Comparison of ENCODE assay signal across 9 cellular contexts in genomic region chr3:114223146-114223545, GRCh38. TPM values are rescaled to one million over a fixed set of nuclear protein-coding genes. Genes with fewer than 3 reads are reported as not detected.
DNase-seq lines count a peak whose midpoint lies in the region; ATAC-seq, FAIRE-seq and TF ChIP-seq lines count a peak whose summit lies in the region.
"Had no signal": no experiment of that assay in that cellular context is flagged by ENCODE, and none has a peak within 500 bp of the region (broad histone marks: within the 10 kb centered on the region; RNA-seq: fewer than 3 reads in every experiment).

No MANE protein-coding gene starts in this region.

- H3K27ac Mint-ChIP-seq in activated CD4-positive, alpha-beta T cell treated with anti-CD3 and anti-CD28 coated beads, Interleukin-2, amount 10 ng/mL, durations not matched to agents 24 days and 14 days = peak overlapping the region; percentile 86

- peak overlapping the region; percentile 24 for H3K4me3 Mint-ChIP-seq in activated CD4-positive, alpha-beta T cell treated with anti-CD3 and anti-CD28 coated beads, Interleukin-2, amount 10 ng/mL, durations not matched to agents 24 days and 14 days

- CTCF ChIA-PET in GM10248 (lab: Yijun Ruan, JAX) = interaction anchor here (1.0 to 2.9 kb wide), 4 partner anchors 9 to 196 kb away, joined by 3 to 9 read pairs (median 6); no protein-coding TSS in a partner anchor

- peak overlapping the region; percentile 39; the same call in 1 of the 2 replicates for H3K9ac ChIP-seq in OCI-LY3 (ENCODE audit: low read length)

- peaks cover 51% of the 10 kb centered on the region for H3K4me1 Mint-ChIP-seq in activated CD4-positive, alpha-beta T cell treated with anti-CD3 and anti-CD28 coated beads, Interleukin-2, amount 10 ng/mL, durations not matched to agents 24 days and 14 days

- POLR2A ChIA-PET in GM10248 (lab: Yijun Ruan, JAX) = no interaction called here

- H3K4me3 ChIP-seq in OCI-LY3 (ENCODE audit: low read length) = peak overlapping the region; percentile 32; the same call in 1 of the 2 replicates
- no peak overlapping the region for H3K4me3 ChIP-seq in small intestine (ENCODE audit: low read depth in 1 of 2, low read length in 2 of 2)
- no peak overlapping the region for H3K4me3 ChIP-seq in suprapubic skin

- TF ChIP-seq EP300 in suprapubic skin (IDR thresholded peaks at IDR 0.05) = no peak

- ATAC-seq in HG02642 (IDR thresholded peaks at IDR 0.05; ENCODE audit: poor library complexity, unreplicated experiment) (peak; percentile 86), esophagus mucosa (no peak)

- H3K9me3 Mint-ChIP-seq in activated CD4-positive, alpha-beta T cell treated with anti-CD3 and anti-CD28 coated beads, Interleukin-2, amount 10 ng/mL, durations not matched to agents 24 days and 14 days = peaks cover 13% of the 10 kb centered on the region

- peaks cover 30% of the 10 kb centered on the region for H3K36me3 Mint-ChIP-seq in activated CD4-positive, alpha-beta T cell treated with anti-CD3 and anti-CD28 coated beads, Interleukin-2, amount 10 ng/mL, durations not matched to agents 24 days and 14 days (ENCODE audit: low read depth)

- H3K27ac ChIP-seq in OCI-LY3 (ENCODE audit: low read length) (peak overlapping the region; percentile 90), small intestine (ENCODE audit: low read depth in 1 of 2, low read length in 1 of 2) (no peak overlapping the region), suprapubic skin (no peak overlapping the region)

- no peaks in the 10 kb centered on the region for H4K20me1 ChIP-seq in OCI-LY3 (ENCODE audit: insufficient read depth, low read length)

- peaks cover 73% of the 10 kb centered on the region for H3K4me1 ChIP-seq in OCI-LY3 (ENCODE audit: low read length)
- no peaks in the 10 kb centered on the region for H3K4me1 ChIP-seq in small intestine (ENCODE audit: control insufficient read depth in 2 of 2, insufficient read depth in 1 of 2, low read depth in 1 of 2, low read length in 1 of 2)
- no peaks in the 10 kb centered on the region for H3K4me1 ChIP-seq in suprapubic skin

- WGBS in small intestine, 3 donors = 63 to 77% (median 68%) methylated on average over 3 of the region's 3 CpGs
- WGBS in suprapubic skin = 54% methylated on average over 3 of the region's 3 CpGs

- no peak overlapping the region for H2AFZ ChIP-seq in OCI-LY3 (ENCODE audit: low read depth, low read length)

- H3K27me3 ChIP-seq in OCI-LY3 (ENCODE audit: low read depth, low read length) (no peaks in the 10 kb centered on the region), small intestine (ENCODE audit: control insufficient read depth in 2 of 2, insufficient read depth in 2 of 2, low read length in 2 of 2) (no peaks in the 10 kb centered on the region), suprapubic skin (no peaks in the 10 kb centered on the region)

- H3K36me3 ChIP-seq in OCI-LY3 (replicated peaks; ENCODE audit: low read depth, low read length) = peaks cover 38% of the 10 kb centered on the region
- H3K36me3 ChIP-seq in small intestine (ENCODE audit: control insufficient read depth in 2 of 2, insufficient read depth in 2 of 2, low read length in 2 of 2) = no peaks in the 10 kb centered on the region
- no peaks in the 10 kb centered on the region for H3K36me3 ChIP-seq in suprapubic skin

- H3K4me2 ChIP-seq in OCI-LY3 (ENCODE audit: low read length) = peak overlapping the region; percentile 56

- no peaks in the 10 kb centered on the region for H3K79me2 ChIP-seq in OCI-LY3 (ENCODE audit: low read length)

- no peak for TF ChIP-seq POLR2A in suprapubic skin (IDR thresholded peaks at IDR 0.05)

- TF ChIP-seq CTCF in OCI-LY3 (IDR thresholded peaks at IDR 0.05; ENCODE audit: low read depth, low read length) (no peak), GM10248 (IDR thresholded peaks at IDR 0.05; ENCODE audit: control extremely low read depth, extremely low read depth, low read depth, missing control alignments) (no peak), suprapubic skin (IDR thresholded peaks at IDR 0.05) (no peak)

- H3K9me3 ChIP-seq in OCI-LY3 (ENCODE audit: insufficient read depth, low read length) = peaks cover 21% of the 10 kb centered on the region
- H3K9me3 ChIP-seq in small intestine (ENCODE audit: control insufficient read depth, low read depth) = no peaks in the 10 kb centered on the region
- H3K9me3 ChIP-seq in suprapubic skin = peaks cover 16% of the 10 kb centered on the region

- intact Hi-C loops in activated CD4-positive, alpha-beta T cell treated with anti-CD3 and anti-CD28 coated beads, Interleukin-2, amount 10 ng/mL, durations not matched to agents 24 days and 14 days (cut with micrococcal nuclease) = loop anchor here (1.0 to 10.0 kb wide), 4 partner anchors 8 to 1562 kb away; no protein-coding TSS in a partner anchor

- peak; percentile 73 for DNase-seq in activated CD4-positive, alpha-beta T cell treated with anti-CD3 and anti-CD28 coated beads, Interleukin-2, amount 10 ng/mL, durations not matched to agents 24 days and 14 days
- DNase-seq in activated CD4-positive, alpha-beta T cell treated with anti-CD3 and anti-CD28 coated beads for 48 hours = no peak
- DNase-seq in small intestine = peak; percentile 51
- DNase-seq in GM10248 (ENCODE audit: extremely low spot score) = no peak
- no peak for DNase-seq in suprapubic skin (ENCODE audit: low spot score in 2 of 2)
- DNase-seq: ACHN had no signal

- FAIRE-seq in small intestine (lab: Jason Lieb, UNC) = no peak

- H3K27me3 Mint-ChIP-seq in activated CD4-positive, alpha-beta T cell treated with anti-CD3 and anti-CD28 coated beads, Interleukin-2, amount 10 ng/mL, durations not matched to agents 24 days and 14 days = no peaks in the 10 kb centered on the region

RNA-seq across cellular contexts. Expression of gene ZNF80, which starts 14.2 kb away (rescaled TPM):
- total RNA-seq in activated CD4-positive, alpha-beta T cell treated with anti-CD3 and anti-CD28 coated beads, Interleukin-2, amount 10 ng/mL, durations not matched to agents 24 days and 14 days = 0.19 and 0.21 TPM in 2 replicates
- polyA plus RNA-seq in small intestine = under 1 TPM in 1 of 3 donors, not detected in 2; 0.01 TPM
- total RNA-seq in suprapubic skin = not detected
- not detected for total RNA-seq in esophagus mucosa

RNA-seq across cellular contexts. Expression of gene DRD3, which starts 44.3 kb away (rescaled TPM):
- total RNA-seq in activated CD4-positive, alpha-beta T cell treated with anti-CD3 and anti-CD28 coated beads, Interleukin-2, amount 10 ng/mL, durations not matched to agents 24 days and 14 days = not detected in 2 replicates
- not detected for polyA plus RNA-seq in small intestine
- total RNA-seq in suprapubic skin = not detected
- total RNA-seq in esophagus mucosa = not detected

Comparison
In these comparisons a context has a peak if more than half of its experiments do, and no peak if none do; other contexts are left out.
1. DNase-seq: peak in activated CD4-positive, alpha-beta T cell treated with anti-CD3 and anti-CD28 coated beads, Interleukin-2, amount 10 ng/mL, durations not matched to agents 24 days and 14 days (single experiment) and small intestine (single experiment); none in activated CD4-positive, alpha-beta T cell treated with anti-CD3 and anti-CD28 coated beads for 48 hours (single experiment), GM10248 (single experiment) and suprapubic skin (0 of 2).